ENCODE assay signal across 1 cellular context in genomic region chr1:183023146-183023600, GRCh38.
TF ChIP-seq lines count a peak whose summit lies in the region.

Gene LAMC1 (plus strand): TSS chr1:183023420. CDS start chr1:183023717, 297 bp downstream.

TF ChIP-seq in WTC11, 78 proteins besides CTCF, POLR2A, EP300 and RAD21 (continued from another document):
- no peak for TF ChIP-seq ZBTB43 (CRISPR knock-in tag; IDR thresholded peaks at IDR 0.05)
- TF ChIP-seq CREM (CRISPR knock-in tag; IDR thresholded peaks at IDR 0.05) = no peak
- TF ChIP-seq ZNF138 (CRISPR knock-in tag; conservative IDR thresholded peaks at IDR 0.05) = no peak
- TF ChIP-seq SMAD3 (CRISPR knock-in tag; IDR thresholded peaks at IDR 0.05; ENCODE audit: borderline replicate concordance) = no peak
- 0 out of 2 replicates have a peak, but pooled peaks have one; percentile 22 for TF ChIP-seq ZNF121 (CRISPR knock-in tag; IDR thresholded peaks at IDR 0.05)
- TF ChIP-seq E2F1 (CRISPR knock-in tag; IDR thresholded peaks at IDR 0.05) = no peak
- TF ChIP-seq AFF4 (CRISPR knock-in tag; IDR thresholded peaks at IDR 0.05; ENCODE audit: borderline replicate concordance) = no peak
- TF ChIP-seq IRF2 (CRISPR knock-in tag; IDR thresholded peaks at IDR 0.05; ENCODE audit: borderline replicate concordance, low read depth) = no peak
- TF ChIP-seq ZBTB21 (CRISPR knock-in tag; IDR thresholded peaks at IDR 0.05; ENCODE audit: borderline replicate concordance) = peak; percentile 52; the same call in 1 of the 2 replicates
- TF ChIP-seq ATF2 (CRISPR knock-in tag; IDR thresholded peaks at IDR 0.05; ENCODE audit: borderline replicate concordance, low read depth) = no peak
